10 cellular contexts compared by ENCODE assay signal in the genomic region with DNA sequence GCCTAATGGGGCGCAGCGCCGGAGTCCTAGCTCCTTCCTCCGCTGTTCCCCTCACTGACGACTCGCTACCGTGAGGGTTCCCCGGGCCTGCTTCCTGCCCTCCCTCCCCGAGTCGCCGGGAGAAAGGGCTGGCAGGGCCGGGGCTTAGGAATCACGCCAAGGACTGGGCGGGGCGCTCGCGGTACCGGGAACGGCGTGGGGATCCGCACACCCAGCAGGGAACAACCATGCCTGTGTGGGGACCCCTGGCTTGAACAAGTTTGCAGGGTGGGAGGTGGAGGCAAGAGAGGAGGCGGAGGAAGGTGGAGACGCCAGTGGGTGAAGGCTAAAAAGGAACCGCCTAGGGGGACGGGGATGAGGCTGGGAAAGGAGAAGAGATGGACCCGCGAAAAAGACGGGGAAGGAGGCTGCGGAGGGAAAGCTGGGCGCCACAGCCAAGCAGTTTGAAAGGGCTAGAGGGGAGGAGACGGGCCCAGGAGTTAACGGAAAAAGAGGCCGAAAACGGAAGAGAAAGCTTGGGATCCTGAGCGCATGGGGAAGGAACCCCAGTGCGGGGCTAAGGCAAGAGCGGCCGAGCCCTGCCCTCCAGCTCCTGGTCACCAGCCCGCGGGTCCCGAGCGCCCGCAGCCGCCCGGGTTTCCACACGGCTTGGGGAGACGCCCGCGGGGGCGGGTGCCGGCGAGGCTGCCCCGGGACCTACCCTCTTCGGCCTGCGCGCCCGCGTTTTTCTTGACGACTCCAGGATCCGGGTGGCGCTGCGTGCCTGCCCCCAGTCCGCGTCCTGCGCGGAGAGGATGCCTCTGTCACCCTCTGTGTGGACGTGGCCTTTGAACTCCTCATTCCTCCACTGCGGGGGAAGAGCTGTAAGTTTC. TPM values are rescaled to one million over a fixed set of nuclear protein-coding genes. Genes with fewer than 3 reads are reported as not detected.
DNase-seq lines count a peak whose midpoint lies in the region; ATAC-seq and TF ChIP-seq lines count a peak whose summit lies in the region.
"Had no signal": no experiment of that assay in that cellular context is flagged by ENCODE, and none has a peak within 500 bp of the region (broad histone marks: within the 10 kb centered on the region; RNA-seq: fewer than 3 reads in every experiment).

No MANE protein-coding gene starts in this region.

- H3K27me3 Mint-ChIP-seq in endodermal cell (ENCODE audit: insufficient read depth), result peaks cover 82% of the 10 kb centered on the region
- H3K27me3 Mint-ChIP-seq in T-helper 2 cell treated with Interferon-gamma antibody and Interleukin-4, amounts not matched to agents 5 μg/mL and 100 μg/mL, for 36 hours (ENCODE audit: low read depth), result peaks cover 36% of the 10 kb centered on the region

- H3K4me3 ChIP-seq in endodermal cell (ENCODE audit: low read length) (peak overlapping the region; percentile 77), lung (peak overlapping the region; percentile 21), tibial artery (peak overlapping the region; percentile 67 to 78)

- no peaks in the 10 kb centered on the region for H3K9me3 Mint-ChIP-seq in endodermal cell
- no peaks in the 10 kb centered on the region for H3K9me3 Mint-ChIP-seq in T-helper 2 cell treated with Interferon-gamma antibody and Interleukin-4, amounts not matched to agents 5 μg/mL and 100 μg/mL, for 36 hours

- intact Hi-C loops in tibial artery (cut with DNase I; ENCODE audit: low total_unique reads), result no loop called here

- DNase-seq in DMS 273 (lab: John Stamatoyannopoulos, UW; ENCODE audit: unreplicated experiment), result peak; percentile 71
- DNase-seq in DMS 273 treated with DMSO at 0.1 percent for 48 hours (lab: John Stamatoyannopoulos, UW), result no peak
- peak; percentile 76 for DNase-seq in endodermal cell
- peak; percentile 39 for DNase-seq in lung (ENCODE audit: low spot score)
- peak; percentile 70 to 86 for DNase-seq in tibial artery
- no peak for DNase-seq in T-helper 2 cell treated with Interferon-gamma antibody and Interleukin-4, amounts not matched to agents 5 μg/mL and 100 μg/mL, for 36 hours (ENCODE audit: low spot score)

- no peaks in the 10 kb centered on the region for H3K36me3 Mint-ChIP-seq in endodermal cell (ENCODE audit: low read depth)
- no peaks in the 10 kb centered on the region for H3K36me3 Mint-ChIP-seq in T-helper 2 cell treated with Interferon-gamma antibody and Interleukin-4, amounts not matched to agents 5 μg/mL and 100 μg/mL, for 36 hours (ENCODE audit: low read depth)

- TF ChIP-seq CTCF in endodermal cell (conservative IDR thresholded peaks at IDR 0.05) (no peak), lung (IDR thresholded peaks at IDR 0.05; ENCODE audit: control extremely low read depth, extremely low read depth) (no peak), tibial artery (IDR thresholded peaks at IDR 0.05) (no peak)

- H3K27me3 ChIP-seq in endodermal cell (ENCODE audit: control insufficient read depth, insufficient read depth, low read length, poor library complexity, severe bottlenecking) (peaks cover 71% of the 10 kb centered on the region), lung (ENCODE audit: control insufficient read depth, insufficient read depth) (peaks cover 5% of the 10 kb centered on the region), tibial artery (no peaks in the 10 kb centered on the region)

- no peak overlapping the region for H3K9ac ChIP-seq in endodermal cell (ENCODE audit: extremely low read depth, low read length, poor library complexity, severe bottlenecking)

- H3K9me3 ChIP-seq in endodermal cell (ENCODE audit: control insufficient read depth, low read length), result no peaks in the 10 kb centered on the region
- H3K9me3 ChIP-seq in lung (ENCODE audit: control insufficient read depth in 2 of 2, insufficient read depth in 1 of 2, low read length in 1 of 2), result peaks cover 0 to 1% of the 10 kb centered on the region in 2 donors
- H3K9me3 ChIP-seq in tibial artery, result no peaks in the 10 kb centered on the region

- H3K4me1 Mint-ChIP-seq in endodermal cell, result peaks cover 13% of the 10 kb centered on the region
- no peaks in the 10 kb centered on the region for H3K4me1 Mint-ChIP-seq in T-helper 2 cell treated with Interferon-gamma antibody and Interleukin-4, amounts not matched to agents 5 μg/mL and 100 μg/mL, for 36 hours (ENCODE audit: low read depth)
- H3K4me1 Mint-ChIP-seq: central memory CD8-positive, alpha-beta T cell had no signal

- ATAC-seq in lung (ENCODE audit: insufficient read depth, low FRiP score), result peak; percentile 54
- ATAC-seq in HG03108 (IDR thresholded peaks at IDR 0.05; ENCODE audit: unreplicated experiment), result no peak
- ATAC-seq in GM19035 (IDR thresholded peaks at IDR 0.05; ENCODE audit: unreplicated experiment), result no peak

- H3K27ac ChIP-seq in endodermal cell (ENCODE audit: low read depth, low read length), result no peak overlapping the region
- H3K27ac ChIP-seq in lung (ENCODE audit: low read depth in 1 of 2, low read length in 1 of 2), result peak overlapping the region; percentile 47 to 77
- H3K27ac ChIP-seq in tibial artery, result peak overlapping the region; percentile 90 to 93
- H3K27ac ChIP-seq: 22Rv1 had no signal

- no peak overlapping the region for H3K27ac Mint-ChIP-seq in endodermal cell
- H3K27ac Mint-ChIP-seq in T-helper 2 cell treated with Interferon-gamma antibody and Interleukin-4, amounts not matched to agents 5 μg/mL and 100 μg/mL, for 36 hours, result no peak overlapping the region

- H3K4me1 ChIP-seq in endodermal cell (ENCODE audit: control insufficient read depth, insufficient read depth, low read length) (no peaks in the 10 kb centered on the region), lung (ENCODE audit: control insufficient read depth in 2 of 2, insufficient read depth in 2 of 2, low read length in 2 of 2) (peaks cover 0 to 3% of the 10 kb centered on the region in 2 donors), tibial artery (peaks cover 0 to 29% (median 17%) of the 10 kb centered on the region in 4 donors)

- H3K36me3 ChIP-seq in endodermal cell (ENCODE audit: control insufficient read depth, insufficient read depth, low read length) (no peaks in the 10 kb centered on the region), lung (ENCODE audit: control insufficient read depth in 2 of 2, insufficient read depth in 2 of 2, low read length in 2 of 2) (no peaks in the 10 kb centered on the region), tibial artery (no peaks in the 10 kb centered on the region)

- 0 to 2% methylated on average over 18 to 68 of the region's 68 CpGs for WGBS in endodermal cell (ENCODE audit: insufficient coverage in 1 of 2, insufficient read length in 1 of 2), 2 experiments
- WGBS in lung, 2 donors, result 1 to 2% methylated on average over 62 to 68 of the region's 68 CpGs

- peak overlapping the region; percentile 62 for H3K4me3 Mint-ChIP-seq in endodermal cell
- H3K4me3 Mint-ChIP-seq in T-helper 2 cell treated with Interferon-gamma antibody and Interleukin-4, amounts not matched to agents 5 μg/mL and 100 μg/mL, for 36 hours, result no peak overlapping the region
- H3K4me3 Mint-ChIP-seq: central memory CD8-positive, alpha-beta T cell had no signal

RNA-seq across cellular contexts. Expression of a gene that starts 1.3 kb away (rescaled TPM):
- total RNA-seq in endodermal cell (1 to 10 TPM in 1 of 2 donors, under 1 TPM in 1; 0.73 to 2.9 TPM), lung (100 to 1,000 TPM; 157 to 236 TPM)
- polyA plus RNA-seq in endodermal cell (2013, experiment 1 of 2), result 75.8 TPM
- 69.9 TPM for polyA plus RNA-seq in endodermal cell (2013, experiment 2 of 2)
- 10 to 100 TPM in 1 of 2 donors, 1 to 10 TPM in 1; 7.1 to 32.7 TPM for polyA plus RNA-seq in lung

Comparison
In these comparisons a context has a peak if more than half of its experiments do, and no peak if none do; other contexts are left out.
1. DNase-seq: peak in DMS 273 (single experiment), endodermal cell (single experiment), lung (single experiment) and tibial artery (2 of 2); none in DMS 273 treated with DMSO at 0.1 percent for 48 hours (single experiment) and T-helper 2 cell treated with Interferon-gamma antibody and Interleukin-4, amounts not matched to agents 5 μg/mL and 100 μg/mL, for 36 hours (single experiment).
2. H3K4me3 ChIP-seq: peak in every context shown above with its lines; median percentile 77 in endodermal cell; 72 in tibial artery; 21 in lung.
3. RNA of a gene that starts 1.3 kb away (total RNA-seq): 157 to 236 TPM in lung; 0.73 to 2.9 TPM in endodermal cell; every median in the first group is over 10 times any median in the second.